Comparison of ENCODE assay signal across 1 cellular context in genomic region chr13:24922390-24923304, GRCh38.
TF ChIP-seq lines count a peak whose summit lies in the region.

No MANE protein-coding gene starts in this region.

TF ChIP-seq in GM12878, 131 proteins besides CTCF, POLR2A, EP300 and RAD21 (continued from another document and continues in another):
- TF ChIP-seq E2F4 (IDR thresholded peaks at IDR 0.05; ENCODE audit: low read depth, low read length) (peak; percentile 91), TCF3 (IDR thresholded peaks at IDR 0.05; ENCODE audit: borderline replicate concordance, insufficient read depth, low read depth, low read length) (no peak), NKRF (conservative IDR thresholded peaks at IDR 0.05) (peak; percentile 100), ZNF384 (IDR thresholded peaks at IDR 0.05; ENCODE audit: borderline replicate concordance, low read depth, low read length) (peak; percentile 72; the same call in 1 of the 2 replicates), SIX5 (IDR thresholded peaks at IDR 0.05; ENCODE audit: low read depth, low read length, severe bottlenecking) (peak; percentile 93), LARP7 (IDR thresholded peaks at IDR 0.05) (peak; percentile 68; the same call in 1 of the 2 replicates), FOXK2 (IDR thresholded peaks at IDR 0.05) (no peak), RELA (IDR thresholded peaks at IDR 0.05; ENCODE audit: borderline replicate concordance, partially characterized antibody) (peak; percentile 75), HDAC6 (IDR thresholded peaks at IDR 0.05; ENCODE audit: unreplicated experiment) (no peak), CHD4 (IDR thresholded peaks at IDR 0.05) (no peak), MXI1 (IDR thresholded peaks at IDR 0.05; ENCODE audit: low read depth, low read length) (peak; percentile 87), REST (IDR thresholded peaks at IDR 0.05; ENCODE audit: low read depth, low read length) (no peak), MEF2B (IDR thresholded peaks at IDR 0.05; ENCODE audit: partially characterized antibody, poor library complexity, severe bottlenecking) (no peak), ZNF622 (IDR thresholded peaks at IDR 0.05) (no peak), TCF12 (IDR thresholded peaks at IDR 0.05; ENCODE audit: low read depth, low read length) (peak; percentile 41; the same call in 1 of the 2 replicates), ZBTB11 (CRISPR knock-in tag; IDR thresholded peaks at IDR 0.05) (no peak), ASH2L (IDR thresholded peaks at IDR 0.05; ENCODE audit: borderline replicate concordance, low read depth) (0 out of 2 replicates have a peak, but pooled peaks have one; percentile 58), CHD1 (IDR thresholded peaks at IDR 0.05; ENCODE audit: low read depth, low read length) (peak; percentile 71; the same call in 1 of the 2 replicates), GABPA (IDR thresholded peaks at IDR 0.05; ENCODE audit: low read depth) (peak; percentile 65; the same call in 1 of the 2 replicates), ZBTB4 (CRISPR knock-in tag; IDR thresholded peaks at IDR 0.05) (no peak), ZBTB40 (IDR thresholded peaks at IDR 0.05; ENCODE audit: borderline replicate concordance) (peak; percentile 64; the same call in 1 of the 2 replicates), SRF (IDR thresholded peaks at IDR 0.05; ENCODE audit: low read depth in 2 of 2, low read length in 2 of 2) (peak in 1 of 2 experiments; percentile 9; a peak in 1 of 4 replicates), NR2C1 (IDR thresholded peaks at IDR 0.05) (peak; percentile 42; the same call in 1 of the 2 replicates), IRF4 (IDR thresholded peaks at IDR 0.05; ENCODE audit: low read depth, low read length) (0 out of 2 replicates have a peak, but pooled peaks have one; percentile 25), SMC3 (IDR thresholded peaks at IDR 0.05; ENCODE audit: borderline replicate concordance, low read length) (no peak), TBL1XR1 (IDR thresholded peaks at IDR 0.05; ENCODE audit: low read depth, low read length) (0 out of 2 replicates have a peak, but pooled peaks have one; percentile 45), BCL11A (IDR thresholded peaks at IDR 0.05; ENCODE audit: low read depth, low read length) (0 out of 2 replicates have a peak, but pooled peaks have one; percentile 27), ATF3 (IDR thresholded peaks at IDR 0.05; ENCODE audit: borderline replicate concordance, extremely low read depth, low read depth, low read length) (no peak), PAX5 (IDR thresholded peaks at IDR 0.05; ENCODE audit: borderline replicate concordance, low read depth, low read length) (peak; percentile 72; the same call in 1 of the 2 replicates), POLR2AphosphoS2 (IDR thresholded peaks at IDR 0.05; ENCODE audit: low read depth, low read length) (peak; percentile 60; the same call in 1 of the 2 replicates), SP1 (IDR thresholded peaks at IDR 0.05; ENCODE audit: low read depth, low read length) (peak; percentile 88), CHD2 (IDR thresholded peaks at IDR 0.05; ENCODE audit: borderline replicate concordance, low read depth, low read length) (peak; percentile 90), STAT3 (IDR thresholded peaks at IDR 0.05; ENCODE audit: low read depth, low read length) (no peak), FOS (IDR thresholded peaks at IDR 0.05; ENCODE audit: borderline replicate concordance, extremely low read depth, insufficient read length) (no peak), SREBF1 (IDR thresholded peaks at IDR 0.05; ENCODE audit: low read length) (peak; percentile 77), ELK1 (IDR thresholded peaks at IDR 0.05; ENCODE audit: low read depth, low read length) (peak; percentile 64), TARDBP (IDR thresholded peaks at IDR 0.05; ENCODE audit: borderline replicate concordance) (peak; percentile 90), PBX3 (IDR thresholded peaks at IDR 0.05; ENCODE audit: insufficient replicate concordance, low read depth, low read length) (peak; percentile 33), HCFC1 (IDR thresholded peaks at IDR 0.05; ENCODE audit: low read length) (peak; percentile 97)
